In genomic region chr12:122947352-122947792, GRCh38 we compare ENCODE assay signal across 9 cellular contexts. TPM values are rescaled to one million over a fixed set of nuclear protein-coding genes. Genes with fewer than 3 reads are reported as not detected.
A peak's percentile ranks its signal among the peaks of the same experiment; 100 is the strongest.
DNase-seq lines count a peak whose midpoint lies in the region; ATAC-seq lines count a peak whose summit lies in the region.
"Had no signal": no experiment of that assay in that cellular context is flagged by ENCODE, and none has a peak within 500 bp of the region (broad histone marks: within the 10 kb centered on the region; RNA-seq: fewer than 3 reads in every experiment).

No MANE protein-coding gene starts in this region.

- DNase-seq in adipocyte (ENCODE audit: low read depth) (no peak), left colon (peak; percentile 70 to 84), substantia nigra (lab: John Stamatoyannopoulos, UW) (peak in 9 of 49 donors; percentile 11 to 80 (median 19)), iPS-NIHi11 (ENCODE audit: low spot score) (no peak), NCI-H226 (no peak)
- no peak for DNase-seq in stimulated activated CD4-positive, alpha-beta T cell treated with anti-CD3 and anti-CD28 coated beads, Interleukin-4, amount 100 ng/mL, for 24 hours

- H3K4me1 ChIP-seq in adipocyte (ENCODE audit: control insufficient read depth, insufficient read depth, low read length) = peaks cover 22% of the 10 kb centered on the region

- H3K9ac ChIP-seq in adipocyte (ENCODE audit: low read length) = peak overlapping the region; percentile 6

- peak overlapping the region; percentile 42 for H3K27ac ChIP-seq in substantia nigra (ENCODE audit: low read depth, low read length, poor library complexity, severe bottlenecking)
- H3K27ac ChIP-seq: cardiac muscle cell had no signal

- no peaks in the 10 kb centered on the region for H3K9me3 ChIP-seq in adipocyte (ENCODE audit: control insufficient read depth, low read length)

- no peak overlapping the region for H3K4me3 ChIP-seq in adipocyte (ENCODE audit: low read length)
- H3K4me3 ChIP-seq: cardiac muscle cell had no signal

- no peaks in the 10 kb centered on the region for H3K36me3 ChIP-seq in adipocyte (ENCODE audit: control insufficient read depth, insufficient read depth, low read length, severe bottlenecking)
- H3K36me3 ChIP-seq: cardiac muscle cell had no signal

- peak; percentile 13 for ATAC-seq in HG02623 (IDR thresholded peaks at IDR 0.05; ENCODE audit: unreplicated experiment)
- ATAC-seq in left colon = peak; percentile 62
- no peak for ATAC-seq in GM18520 (IDR thresholded peaks at IDR 0.05; ENCODE audit: unreplicated experiment)

- intact Hi-C loops in left colon (cut with DNase I, micrococcal nuclease) = no loop called here

- H3K27me3 ChIP-seq in adipocyte (replicated peaks; ENCODE audit: control insufficient read depth, insufficient read depth, low read length) = no peaks in the 10 kb centered on the region
- H3K27me3 ChIP-seq: cardiac muscle cell had no signal

RNA-seq across cellular contexts. Expression of gene ABCB9, which starts 18.9 kb away (rescaled TPM):
- total RNA-seq in left colon = 1 to 10 TPM; 4.6 to 4.9 TPM

RNA-seq across cellular contexts. Expression of gene OGFOD2, which starts 27.7 kb away (rescaled TPM):
- 10 to 100 TPM; 22.2 to 22.4 TPM for total RNA-seq in left colon

RNA-seq across cellular contexts. Expression of gene ARL6IP4, which starts 33.1 kb away (rescaled TPM):
- total RNA-seq in left colon = 100 to 1,000 TPM; 136 to 158 TPM

RNA-seq across cellular contexts. Expression of gene VPS37B, which starts 51.4 kb away (rescaled TPM):
- total RNA-seq in left colon = 10 to 100 TPM; 66.4 to 86.7 TPM

Comparison
In these comparisons a context has a peak if more than half of its experiments do, and no peak if none do; other contexts are left out.
1. DNase-seq: peak in left colon (2 of 2); none in adipocyte (single experiment), stimulated activated CD4-positive, alpha-beta T cell treated with anti-CD3 and anti-CD28 coated beads, Interleukin-4, amount 100 ng/mL, for 24 hours (single experiment), iPS-NIHi11 (single experiment) and NCI-H226 (single experiment).